In the genomic region with DNA sequence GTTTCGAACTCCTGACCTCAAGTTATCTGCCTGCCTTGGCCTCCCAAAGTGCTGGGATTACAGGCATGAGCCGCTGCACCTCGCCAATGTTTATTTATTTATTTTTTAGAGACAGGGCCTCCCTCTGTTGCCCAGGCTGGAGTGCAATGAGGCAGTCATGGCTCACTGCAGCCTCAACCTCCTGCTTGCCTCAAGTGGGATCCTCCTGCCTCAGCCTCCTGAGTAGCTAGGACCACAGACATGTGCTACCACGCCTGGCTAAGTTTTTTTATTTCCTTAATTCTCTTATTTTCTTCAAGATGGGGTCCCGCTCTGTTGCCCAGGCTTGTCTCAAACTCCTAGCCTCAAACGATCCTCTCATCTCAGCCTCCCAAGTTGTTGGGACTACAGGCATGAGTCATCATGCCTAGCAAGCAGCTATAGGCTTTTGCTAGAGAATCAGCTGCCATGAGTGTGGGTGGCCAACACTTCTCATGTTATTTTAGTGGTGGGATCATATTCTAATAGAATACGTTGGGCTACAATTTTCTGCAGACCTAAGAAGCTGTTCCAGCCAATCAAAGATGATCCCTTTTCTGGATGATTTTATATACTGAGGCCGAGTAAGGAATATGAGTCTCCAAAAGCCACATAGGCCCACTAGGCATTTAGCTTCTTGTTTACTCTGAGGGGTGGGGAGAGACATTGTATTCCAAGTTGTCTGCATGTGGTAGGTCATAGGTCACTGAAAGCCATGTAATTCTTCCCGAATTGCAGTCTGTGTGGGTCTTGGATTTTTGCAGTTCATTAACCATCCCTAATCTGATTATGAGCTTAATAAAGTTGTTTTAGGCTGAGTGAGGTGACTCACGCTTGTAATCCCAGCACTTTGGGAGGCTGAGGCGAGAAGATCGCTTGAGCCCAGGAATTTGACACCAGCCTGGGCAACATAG, we compare ENCODE assay signal across 18 cellular contexts.
"Had no signal": no experiment of that assay in that cellular context is flagged by ENCODE, and none has a peak within 500 bp of the region (broad histone marks: within the 10 kb centered on the region; RNA-seq: fewer than 3 reads in every experiment).

No MANE protein-coding gene starts in this region.

- DNase-seq: activated CD4-positive, alpha-beta T cell treated with anti-CD3 and anti-CD28 coated beads, Interleukin-2, amount 10 ng/mL, durations not matched to agents 7 days and 5 days; activated CD4-positive, CD25-positive, alpha-beta regulatory T cell; activated CD8-positive, alpha-beta T cell treated with anti-CD3 and anti-CD28 coated beads, Interleukin-2, amount 10 ng/mL, durations not matched to agents 7 days and 5 days; activated naive CD4-positive, alpha-beta T cell treated with anti-CD3 and anti-CD28 coated beads for 36 hours; activated T-cell treated with anti-CD3 and anti-CD28 coated beads, Interleukin-2, amount 50 U/mL, for 24 hours; heart right ventricle; left ventricle myocardium inferior; naive B cell; stimulated activated CD4-positive, alpha-beta T cell treated with anti-CD3 and anti-CD28 coated beads, Interleukin-12 subunit alpha, Interleukin-12 subunit beta, amount 100 ng/mL, for 4 hours; stimulated activated naive CD8-positive, alpha-beta T cell treated with anti-CD3 and anti-CD28 coated beads, Interleukin-15, Interleukin-2, amounts not matched to agents 100 U/mL and 50 U/mL, for 24 hours; substantia nigra had no signal

- H3K27me3 Mint-ChIP-seq: activated CD4-positive, alpha-beta T cell treated with anti-CD3 and anti-CD28 coated beads, Interleukin-2, amount 10 ng/mL, durations not matched to agents 7 days and 5 days; activated T-cell treated with anti-CD3 and anti-CD28 coated beads, Interleukin-2, amount 50 U/mL, for 24 hours; naive B cell had no signal

- H3K27ac Mint-ChIP-seq: activated CD4-positive, alpha-beta T cell treated with anti-CD3 and anti-CD28 coated beads, Interleukin-2, amount 10 ng/mL, durations not matched to agents 7 days and 5 days; activated CD8-positive, alpha-beta T cell treated with anti-CD3 and anti-CD28 coated beads, Interleukin-2, amount 10 ng/mL, durations not matched to agents 7 days and 5 days; activated naive CD4-positive, alpha-beta T cell treated with anti-CD3 and anti-CD28 coated beads for 36 hours; activated T-cell treated with anti-CD3 and anti-CD28 coated beads, Interleukin-2, amount 50 U/mL, for 24 hours; T-helper 2 cell treated with Interferon-gamma antibody and Interleukin-4, amounts not matched to agents 5 μg/mL and 100 μg/mL, for 36 hours had no signal

- H3K36me3 ChIP-seq: esophagus muscularis mucosa, gastroesophageal sphincter, heart right ventricle, left ventricle myocardium inferior, neutrophil had no signal

- H3K4me1 ChIP-seq: esophagus muscularis mucosa, gastroesophageal sphincter, heart right ventricle, left ventricle myocardium inferior, parathyroid adenoma had no signal

- H3K27ac ChIP-seq: coronary artery, esophagus muscularis mucosa, gastroesophageal sphincter, heart right ventricle, left ventricle myocardium inferior, neutrophil, parathyroid adenoma, tibial nerve had no signal

- H3K9me3 ChIP-seq: esophagus muscularis mucosa, gastroesophageal sphincter, heart right ventricle, left ventricle myocardium inferior, neutrophil, tibial nerve had no signal

- H3K4me3 Mint-ChIP-seq: activated CD4-positive, alpha-beta T cell treated with anti-CD3 and anti-CD28 coated beads, Interleukin-2, amount 10 ng/mL, durations not matched to agents 7 days and 5 days; activated CD8-positive, alpha-beta T cell treated with anti-CD3 and anti-CD28 coated beads, Interleukin-2, amount 10 ng/mL, durations not matched to agents 7 days and 5 days; activated naive CD4-positive, alpha-beta T cell treated with anti-CD3 and anti-CD28 coated beads for 36 hours; activated T-cell treated with anti-CD3 and anti-CD28 coated beads, Interleukin-2, amount 50 U/mL, for 24 hours; T-helper 2 cell treated with Interferon-gamma antibody and Interleukin-4, amounts not matched to agents 5 μg/mL and 100 μg/mL, for 36 hours had no signal

- H3K36me3 Mint-ChIP-seq: naive B cell had no signal

- H3K27me3 ChIP-seq: esophagus muscularis mucosa, gastroesophageal sphincter, heart right ventricle, neutrophil, tibial nerve had no signal

- ATAC-seq: activated CD8-positive, alpha-beta T cell treated with anti-CD3 and anti-CD28 coated beads, Interleukin-2, amount 10 ng/mL, durations not matched to agents 7 days and 5 days; gastroesophageal sphincter; heart right ventricle; stimulated activated naive CD8-positive, alpha-beta T cell treated with anti-CD3 and anti-CD28 coated beads, Interleukin-15, Interleukin-2, amounts not matched to agents 100 U/mL and 50 U/mL, for 24 hours had no signal

- H3K9me3 Mint-ChIP-seq: activated CD4-positive, alpha-beta T cell treated with anti-CD3 and anti-CD28 coated beads, Interleukin-2, amount 10 ng/mL, durations not matched to agents 7 days and 5 days; activated naive CD4-positive, alpha-beta T cell treated with anti-CD3 and anti-CD28 coated beads for 36 hours; activated T-cell treated with anti-CD3 and anti-CD28 coated beads, Interleukin-2, amount 50 U/mL, for 24 hours; naive B cell; T-helper 2 cell treated with Interferon-gamma antibody and Interleukin-4, amounts not matched to agents 5 μg/mL and 100 μg/mL, for 36 hours had no signal

- H3K4me3 ChIP-seq: coronary artery, esophagus muscularis mucosa, gastroesophageal sphincter, heart right ventricle, left ventricle myocardium inferior, tibial nerve had no signal

- H3K4me1 Mint-ChIP-seq: activated CD4-positive, alpha-beta T cell treated with anti-CD3 and anti-CD28 coated beads, Interleukin-2, amount 10 ng/mL, durations not matched to agents 7 days and 5 days had no signal
